Comparison of ENCODE assay signal across 37 cellular contexts in the genomic region with DNA sequence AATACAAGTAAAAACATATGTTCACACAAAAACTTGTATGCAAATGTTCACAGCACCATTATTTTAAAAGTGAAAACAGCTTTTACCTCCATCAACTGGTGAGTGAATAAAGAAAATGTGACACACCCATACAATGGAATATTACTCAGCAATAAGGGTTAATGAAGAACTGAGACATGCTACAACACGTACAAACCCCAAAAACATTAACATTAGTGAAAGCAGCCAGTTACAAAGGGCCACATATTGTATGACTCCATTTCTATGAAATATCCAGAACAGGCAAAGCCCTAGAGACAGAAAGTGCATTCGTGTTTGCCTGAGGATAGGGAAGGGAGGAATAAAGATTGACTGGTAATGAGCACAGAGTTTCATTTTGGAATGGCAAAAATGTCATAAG.
"Had no signal": no experiment of that assay in that cellular context is flagged by ENCODE, and none has a peak within 500 bp of the region (broad histone marks: within the 10 kb centered on the region; RNA-seq: fewer than 3 reads in every experiment).

No MANE protein-coding gene starts in this region.

- H3K4me1 ChIP-seq: adrenal gland, body of pancreas, breast epithelium had no signal

- H3K27me3 ChIP-seq: adrenal gland, body of pancreas, brain microvascular endothelial cell, breast epithelium, cardiac muscle cell had no signal

- H3K4me3 ChIP-seq: adrenal gland, body of pancreas, breast epithelium, cardiac muscle cell had no signal

- H3K27ac ChIP-seq: adrenal gland, body of pancreas, brain microvascular endothelial cell, breast epithelium, cardiac muscle cell, VCaP had no signal

- H3K27me3 Mint-ChIP-seq: activated B cell treated with CpG ODN at 0.5 μM for 24 hours; activated CD4-positive, alpha-beta memory T cell treated with anti-CD3 and anti-CD28 coated beads for 36 hours; activated CD4-positive, alpha-beta T cell treated with anti-CD3 and anti-CD28 coated beads, Interleukin-2, amount 10 ng/mL, durations not matched to agents 24 days and 14 days; activated CD8-positive, alpha-beta T cell treated with anti-CD3 and anti-CD28 coated beads for 36 hours; activated naive CD4-positive, alpha-beta T cell treated with anti-CD3 and anti-CD28 coated beads, Interleukin-2, amount 10 ng/mL, durations not matched to agents 7 days and 5 days; activated naive CD8-positive, alpha-beta T cell treated with anti-CD3 and anti-CD28 coated beads for 36 hours; activated T-helper 17 cell treated with anti-CD3 and anti-CD28 coated beads, Interleukin-2, amount 50 U/mL, for 72 hours; central memory CD8-positive, alpha-beta T cell had no signal

- H3K27ac Mint-ChIP-seq: activated B cell treated with CpG ODN at 0.5 μM for 24 hours; activated CD4-positive, alpha-beta memory T cell treated with anti-CD3 and anti-CD28 coated beads for 36 hours; activated CD4-positive, alpha-beta T cell treated with anti-CD3 and anti-CD28 coated beads, Interleukin-2, amount 10 ng/mL, durations not matched to agents 24 days and 14 days; activated CD8-positive, alpha-beta T cell treated with anti-CD3 and anti-CD28 coated beads for 36 hours; activated naive CD4-positive, alpha-beta T cell treated with anti-CD3 and anti-CD28 coated beads, Interleukin-2, amount 10 ng/mL, durations not matched to agents 7 days and 5 days; activated naive CD4-positive, alpha-beta T cell treated with anti-CD3 and anti-CD28 coated beads, Interleukin-2, amount 50 U/mL, for 72 hours; activated naive CD8-positive, alpha-beta T cell treated with anti-CD3 and anti-CD28 coated beads for 36 hours; activated T-cell treated with anti-CD3 and anti-CD28 coated beads, Interleukin-2, amount 50 U/mL, for 72 hours; activated T-helper 1 cell treated with anti-CD3 and anti-CD28 coated beads, Interleukin-12 subunit alpha, Interleukin-12 subunit beta, Interleukin-2, Interleukin-4 antibody, amounts not matched to agents 30 ng/mL and 10 ng/mL and 1 ng/mL, durations not matched to agents 14 hours and 24 hours and 36 hours; activated T-helper 17 cell treated with anti-CD3 and anti-CD28 coated beads, Interleukin-2, amount 50 U/mL, for 72 hours; T-helper 1 cell treated with Interleukin-12 subunit alpha and Interleukin-12 subunit beta and Interleukin-4 antibody, amounts not matched to agents 30 μg/mL and 1 μg/mL, for 36 hours; T-helper 2 cell treated with Interferon-gamma antibody and Interleukin-4, amounts not matched to agents 5 μg/mL and 100 μg/mL, for 36 hours had no signal

- H3K36me3 ChIP-seq: adrenal gland, brain microvascular endothelial cell, breast epithelium, cardiac muscle cell had no signal

- H3K4me1 Mint-ChIP-seq: activated B cell treated with CpG ODN at 0.5 μM for 24 hours; activated CD4-positive, alpha-beta T cell treated with anti-CD3 and anti-CD28 coated beads, Interleukin-2, amount 10 ng/mL, durations not matched to agents 24 days and 14 days; activated T-helper 17 cell treated with anti-CD3 and anti-CD28 coated beads, Interleukin-2, amount 50 U/mL, for 72 hours had no signal

- ATAC-seq: activated CD8-positive, alpha-beta T cell treated with anti-CD3 and anti-CD28 coated beads for 36 hours; activated naive CD4-positive, alpha-beta T cell treated with anti-CD3 and anti-CD28 coated beads, Interleukin-2, amount 50 U/mL, for 72 hours; activated T-cell treated with anti-CD3 and anti-CD28 coated beads, Interleukin-2, amount 50 U/mL, for 4 hours; activated T-cell treated with anti-CD3 and anti-CD28 coated beads, Interleukin-2, amount 50 U/mL, for 72 hours; activated T-helper 17 cell treated with anti-CD3 and anti-CD28 coated beads, Interleukin-2, amount 50 U/mL, for 72 hours; body of pancreas had no signal

- H3K9me3 ChIP-seq: adrenal gland, body of pancreas had no signal

- H3K4me3 Mint-ChIP-seq: activated B cell treated with CpG ODN at 0.5 μM for 24 hours; activated CD4-positive, alpha-beta memory T cell treated with anti-CD3 and anti-CD28 coated beads for 36 hours; activated CD4-positive, alpha-beta T cell treated with anti-CD3 and anti-CD28 coated beads, Interleukin-2, amount 10 ng/mL, durations not matched to agents 24 days and 14 days; activated CD8-positive, alpha-beta T cell treated with anti-CD3 and anti-CD28 coated beads for 36 hours; activated naive CD4-positive, alpha-beta T cell treated with anti-CD3 and anti-CD28 coated beads, Interleukin-2, amount 10 ng/mL, durations not matched to agents 7 days and 5 days; activated naive CD8-positive, alpha-beta T cell treated with anti-CD3 and anti-CD28 coated beads for 36 hours; activated T-cell treated with anti-CD3 and anti-CD28 coated beads, Interleukin-2, amount 50 U/mL, for 4 hours; activated T-cell treated with anti-CD3 and anti-CD28 coated beads, Interleukin-2, amount 50 U/mL, for 72 hours; activated T-helper 1 cell treated with anti-CD3 and anti-CD28 coated beads, Interleukin-12 subunit alpha, Interleukin-12 subunit beta, Interleukin-2, Interleukin-4 antibody, amounts not matched to agents 30 ng/mL and 10 ng/mL and 1 ng/mL, durations not matched to agents 14 hours and 24 hours and 36 hours; activated T-helper 17 cell treated with anti-CD3 and anti-CD28 coated beads, Interleukin-2, amount 50 U/mL, for 72 hours; central memory CD8-positive, alpha-beta T cell; T-helper 1 cell treated with Interleukin-12 subunit alpha and Interleukin-12 subunit beta and Interleukin-4 antibody, amounts not matched to agents 30 μg/mL and 1 μg/mL, for 36 hours; T-helper 2 cell treated with Interferon-gamma antibody and Interleukin-4, amounts not matched to agents 5 μg/mL and 100 μg/mL, for 36 hours had no signal

- DNase-seq: activated B cell treated with CpG ODN at 0.5 μM for 24 hours; activated CD4-positive, alpha-beta memory T cell treated with anti-CD3 and anti-CD28 coated beads for 36 hours; activated CD4-positive, alpha-beta T cell treated with anti-CD3 and anti-CD28 coated beads for 4 hours; activated CD4-positive, alpha-beta T cell treated with anti-CD3 and anti-CD28 coated beads, Interleukin-2, amount 10 ng/mL, durations not matched to agents 24 days and 14 days; activated CD4-positive, alpha-beta T cell treated with anti-CD3 and anti-CD28 coated beads, Interleukin-2, amount 50 U/mL, for 1 hour; activated CD4-positive, alpha-beta T cell treated with anti-CD3 and anti-CD28 coated beads, Interleukin-2, amount 50 U/mL, for 4 hours; activated CD4-positive, CD25-positive, alpha-beta regulatory T cell treated with anti-CD3 and anti-CD28 coated beads, Interleukin-2, amount 50 U/mL, for 72 hours; activated CD8-positive, alpha-beta memory T cell treated with anti-CD3 and anti-CD28 coated beads, Interleukin-2, amount 50 U/mL, for 4 hours; activated CD8-positive, alpha-beta T cell treated with anti-CD3 and anti-CD28 coated beads for 36 hours; activated effector memory CD4-positive, alpha-beta T cell treated with anti-CD3 and anti-CD28 coated beads, Interleukin-2, amount 50 U/mL, for 16 hours; activated gamma-delta T cell treated with Interleukin-2 at 50 U/mL for 16 hours; activated naive CD4-positive, alpha-beta T cell; activated naive CD4-positive, alpha-beta T cell treated with anti-CD3 and anti-CD28 coated beads, Interleukin-2, amount 10 ng/mL, durations not matched to agents 7 days and 5 days; activated naive CD8-positive, alpha-beta T cell treated with anti-CD3 and anti-CD28 coated beads for 36 hours; activated T-cell treated with anti-CD3 and anti-CD28 coated beads for 4 hours; activated T-cell treated with anti-CD3 and anti-CD28 coated beads, Interleukin-2, amount 50 U/mL, for 1 hour; activated T-cell treated with anti-CD3 and anti-CD28 coated beads, Interleukin-2, amount 50 U/mL, for 4 hours; activated T-cell treated with anti-CD3 and anti-CD28 coated beads, Interleukin-2, amount 50 U/mL, for 72 hours; adrenal gland; amniotic stem cell; aorta; body of pancreas; brain microvascular endothelial cell; caudate nucleus; cerebellar nuclear complex; T-helper 1 cell; T-helper 2 cell; T-helper 9 cell had no signal
